Comparison of ENCODE assay signal across 17 cellular contexts in the genomic region with DNA sequence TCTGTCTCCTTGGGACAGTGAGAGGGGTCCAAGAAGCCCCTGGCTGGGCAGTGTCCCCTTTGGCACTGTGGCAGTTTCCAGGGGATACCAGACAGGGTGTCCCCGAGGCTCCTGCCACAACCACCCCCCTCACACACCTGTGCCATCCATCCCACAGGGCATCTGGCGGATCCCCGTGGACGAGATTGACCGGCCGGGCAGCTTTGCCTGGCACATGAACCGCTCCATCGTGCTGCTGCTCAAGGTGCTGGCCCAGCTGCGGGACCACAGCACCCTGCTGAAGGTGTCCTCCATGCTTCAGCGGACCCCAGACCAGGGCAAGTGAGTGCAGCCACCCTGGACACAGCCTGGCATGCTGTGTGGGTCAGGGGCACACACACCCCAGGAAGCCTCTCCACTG. TPM values are rescaled to one million over a fixed set of nuclear protein-coding genes. Genes with fewer than 3 reads are reported as not detected.
DNase-seq lines count a peak whose midpoint lies in the region; ATAC-seq and TF ChIP-seq lines count a peak whose summit lies in the region.
"Had no signal": no experiment of that assay in that cellular context is flagged by ENCODE, and none has a peak within 500 bp of the region (broad histone marks: within the 10 kb centered on the region; RNA-seq: fewer than 3 reads in every experiment).

No MANE protein-coding gene starts in this region.

- no peak overlapping the region for H3K4me3 Mint-ChIP-seq in activated CD4-positive, alpha-beta T cell treated with anti-CD3 and anti-CD28 coated beads for 36 hours
- H3K4me3 Mint-ChIP-seq: CD8-positive, alpha-beta memory T cell had no signal

- peak overlapping the region; percentile 19 for H3K27ac Mint-ChIP-seq in activated CD4-positive, alpha-beta T cell treated with anti-CD3 and anti-CD28 coated beads for 36 hours

- H3K27me3 Mint-ChIP-seq in activated CD4-positive, alpha-beta T cell treated with anti-CD3 and anti-CD28 coated beads for 36 hours = no peaks in the 10 kb centered on the region
- H3K27me3 Mint-ChIP-seq: CD8-positive, alpha-beta memory T cell had no signal

- H3K36me3 Mint-ChIP-seq in activated CD4-positive, alpha-beta T cell treated with anti-CD3 and anti-CD28 coated beads for 36 hours (ENCODE audit: low read depth) = peaks cover 12% of the 10 kb centered on the region

- H3K27me3 ChIP-seq in right atrium auricular region = no peaks in the 10 kb centered on the region
- no peaks in the 10 kb centered on the region for H3K27me3 ChIP-seq in muscle layer of colon (ENCODE audit: control insufficient read depth in 1 of 2, insufficient read depth in 2 of 2, low read length in 2 of 2)
- H3K27me3 ChIP-seq: Peyer's patch had no signal

- H3K9me3 ChIP-seq in right atrium auricular region = no peaks in the 10 kb centered on the region
- H3K9me3 ChIP-seq in muscle layer of colon (ENCODE audit: low read length) = no peaks in the 10 kb centered on the region
- H3K9me3 ChIP-seq: Peyer's patch had no signal

- no peak for ATAC-seq in activated CD4-positive, alpha-beta T cell treated with anti-CD3 and anti-CD28 coated beads for 36 hours
- ATAC-seq in left cardiac atrium = no peak
- ATAC-seq in GM19467 (IDR thresholded peaks at IDR 0.05; ENCODE audit: unreplicated experiment) = no peak

- POLR2A ChIA-PET in activated CD4-positive, alpha-beta T cell treated with anti-CD3 and anti-CD28 coated beads for 36 hours (lab: Charles Lee) = interaction anchor here (0.6 kb wide), 1 partner anchor 23 kb away, joined by 3 read pairs; no protein-coding TSS in a partner anchor

- intact Hi-C loops in activated CD4-positive, alpha-beta T cell treated with anti-CD3 and anti-CD28 coated beads for 36 hours (cut with DNase I, micrococcal nuclease) = no loop called here
- intact Hi-C loops in left cardiac atrium (cut with DNase I) = loop anchor here in 1 of 2 donors (5.0 kb wide), 1 partner anchor 57 kb away; no protein-coding TSS in a partner anchor

- H3K9me3 Mint-ChIP-seq in activated CD4-positive, alpha-beta T cell treated with anti-CD3 and anti-CD28 coated beads for 36 hours (ENCODE audit: low read depth) = no peaks in the 10 kb centered on the region
- H3K9me3 Mint-ChIP-seq: CD8-positive, alpha-beta memory T cell had no signal

- no peak overlapping the region for H3K9ac ChIP-seq in muscle layer of colon (ENCODE audit: low read length)

- DNase-seq in activated CD4-positive, alpha-beta T cell treated with anti-CD3 and anti-CD28 coated beads for 36 hours = no peak
- DNase-seq in activated CD4-positive, alpha-beta T cell treated with anti-CD3 and anti-CD28 coated beads, Interleukin-2, amount 50 U/mL, for 48 hours = no peak
- DNase-seq in right atrium auricular region (ENCODE audit: low spot score) (no peak), left cardiac atrium (no peak), NCI-H748 (lab: John Stamatoyannopoulos, UW; ENCODE audit: unreplicated experiment) (no peak), NOMO-1 (lab: John Stamatoyannopoulos, UW; ENCODE audit: unreplicated experiment in 2 of 2) (no peak)
- DNase-seq: CD8-positive, alpha-beta memory T cell; DMS 273 treated with DMSO at 0.1 percent for 48 hours; Kasumi-1; NCI-H187 treated with DMSO at 0.1 percent for 48 hours; NCI-H446 treated with DMSO at 0.1 percent for 48 hours; NCI-H774; Peyer's patch; SHP77 treated with DMSO at 0.1 percent for 48 hours had no signal

- CTCF ChIA-PET in activated CD4-positive, alpha-beta T cell treated with anti-CD3 and anti-CD28 coated beads for 36 hours (lab: Charles Lee) = interaction anchor here (5.7 kb wide), 1 partner anchor 8 kb away, joined by 29 read pairs; no protein-coding TSS in a partner anchor

- TF ChIP-seq CTCF in right atrium auricular region (IDR thresholded peaks at IDR 0.05) = no peak

- H3K4me3 ChIP-seq in right atrium auricular region (no peak overlapping the region), muscle layer of colon (ENCODE audit: low read depth in 1 of 2, low read length in 2 of 2) (no peak overlapping the region)
- H3K4me3 ChIP-seq: Peyer's patch had no signal

- peaks cover 0 to 73% of the 10 kb centered on the region in 2 donors for H3K4me1 ChIP-seq in right atrium auricular region
- H3K4me1 ChIP-seq in muscle layer of colon (ENCODE audit: insufficient read depth, low read length) = peaks cover 49% of the 10 kb centered on the region

- H3K36me3 ChIP-seq in right atrium auricular region (peaks cover 39% of the 10 kb centered on the region), muscle layer of colon (ENCODE audit: insufficient read depth, low read length) (peaks cover 46% of the 10 kb centered on the region)

- peaks cover 3% of the 10 kb centered on the region for H3K4me1 Mint-ChIP-seq in activated CD4-positive, alpha-beta T cell treated with anti-CD3 and anti-CD28 coated beads for 36 hours

- H3K27ac ChIP-seq in right atrium auricular region = peak overlapping the region; percentile 91 to 94
- peak overlapping the region; percentile 84 for H3K27ac ChIP-seq in muscle layer of colon (ENCODE audit: low read depth, low read length)
- H3K27ac ChIP-seq: 22Rv1, Peyer's patch had no signal

RNA-seq across cellular contexts. Expression of gene SUSD2, which starts 17.0 kb away (rescaled TPM):
- total RNA-seq in activated CD4-positive, alpha-beta T cell treated with anti-CD3 and anti-CD28 coated beads for 36 hours = under 1 TPM; 0.65 to 0.80 TPM
- total RNA-seq in right atrium auricular region (1 to 10 TPM; 4.9 to 9.5 TPM), left cardiac atrium (1 to 10 TPM; 7.5 to 7.7 TPM)
